ENCODE assay signal across 1 cellular context in genomic region chr10:110510086-110510485, GRCh38.
A peak's percentile ranks its signal among the peaks of the same experiment; 100 is the strongest.
TF ChIP-seq lines count a peak whose summit lies in the region.

No MANE protein-coding gene starts in this region.

TF ChIP-seq in GM12878, 131 proteins besides CTCF, POLR2A, EP300 and RAD21:
- TF ChIP-seq BRCA1 (IDR thresholded peaks at IDR 0.05; ENCODE audit: low read depth, low read length) (no peak), POLR2AphosphoS5 (IDR thresholded peaks at IDR 0.05; ENCODE audit: low read length) (peak; percentile 20; the same call in 1 of the 2 replicates), RCOR1 (conservative IDR thresholded peaks at IDR 0.05; ENCODE audit: low read depth, low read length) (no peak), ATF7 (IDR thresholded peaks at IDR 0.05; ENCODE audit: low read depth) (no peak)
